Comparison of ENCODE assay signal across 1 cellular context in the genomic region with DNA sequence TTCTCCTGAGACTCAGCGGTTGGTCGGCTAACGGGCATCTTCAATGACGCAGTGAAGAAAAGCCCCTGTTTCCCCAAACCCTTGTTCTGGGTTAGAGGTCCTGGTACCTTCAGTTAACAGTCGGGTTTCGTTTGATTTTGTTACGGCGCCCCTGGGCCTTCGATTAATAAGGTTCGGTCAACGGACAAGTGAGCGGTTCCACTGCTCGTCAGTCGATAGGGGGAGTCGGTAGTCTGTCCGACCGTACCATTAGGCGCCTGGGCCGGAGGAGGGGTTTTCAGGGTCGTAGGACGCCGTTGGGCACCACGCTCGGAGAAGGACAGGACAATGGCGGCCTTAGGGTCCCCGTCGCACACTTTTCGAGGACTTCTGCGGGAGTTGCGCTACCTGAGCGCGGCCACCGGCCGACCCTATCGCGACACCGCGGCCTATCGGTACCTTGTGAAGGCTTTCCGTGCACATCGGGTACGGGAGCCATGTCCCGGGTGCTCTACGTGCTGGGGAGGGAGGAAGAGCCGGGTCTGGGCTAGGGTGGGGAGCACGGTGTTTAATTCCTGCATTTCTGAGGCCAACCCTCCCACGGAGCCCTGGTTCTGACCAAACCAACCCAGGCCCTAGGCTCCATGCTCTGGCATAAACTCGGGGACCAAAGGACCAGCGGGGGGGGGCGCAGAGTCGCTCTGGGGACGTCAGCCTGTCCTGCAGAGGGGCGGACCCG.
TF ChIP-seq lines count a peak whose summit lies in the region.

A gene with protein sequence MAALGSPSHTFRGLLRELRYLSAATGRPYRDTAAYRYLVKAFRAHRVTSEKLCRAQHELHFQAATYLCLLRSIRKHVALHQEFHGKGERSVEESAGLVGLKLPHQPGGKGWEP (plus strand): TSS at position 280 of the 718 bp plus-strand sequence. CDS start 48 bp downstream, at position 328.

TF ChIP-seq in HepG2, 621 proteins besides CTCF, POLR2A, EP300 and RAD21 (continued from another document and continues in another):
- TF ChIP-seq MYC (CRISPR knock-in tag; IDR thresholded peaks at IDR 0.05; ENCODE audit: borderline replicate concordance) (peak; percentile 80), ZNF816 (CRISPR knock-in tag; IDR thresholded peaks at IDR 0.05; ENCODE audit: borderline replicate concordance) (0 out of 2 replicates have a peak, but pooled peaks have one; percentile 63), RXRA (CRISPR knock-in tag; IDR thresholded peaks at IDR 0.05) (peak; percentile 56; the same call in 1 of the 2 replicates), ZC3H4 (CRISPR knock-in tag; IDR thresholded peaks at IDR 0.05; ENCODE audit: borderline replicate concordance) (peak; percentile 61), HES4 (CRISPR knock-in tag; IDR thresholded peaks at IDR 0.05; ENCODE audit: borderline replicate concordance) (0 out of 2 replicates have a peak, but pooled peaks have one; percentile 19), ZNF496 (CRISPR knock-in tag; IDR thresholded peaks at IDR 0.05; ENCODE audit: insufficient replicate concordance) (no peak), THAP11 (CRISPR knock-in tag; IDR thresholded peaks at IDR 0.05) (peak; percentile 66; the same call in 1 of the 2 replicates), IRX3 (CRISPR knock-in tag; IDR thresholded peaks at IDR 0.05; ENCODE audit: borderline replicate concordance, low read depth) (peak; percentile 31; the same call in 1 of the 2 replicates), MIXL1 (CRISPR knock-in tag; IDR thresholded peaks at IDR 0.05) (0 out of 2 replicates have a peak, but pooled peaks have one; percentile 11), KAT8 (CRISPR knock-in tag; IDR thresholded peaks at IDR 0.05) (peak; percentile 74; the same call in 1 of the 2 replicates), ZNF598 (CRISPR knock-in tag; IDR thresholded peaks at IDR 0.05; ENCODE audit: borderline replicate concordance) (peak; percentile 47; the same call in 1 of the 2 replicates), SP4 (CRISPR knock-in tag; IDR thresholded peaks at IDR 0.05) (peak; percentile 70), ZNF839 (CRISPR knock-in tag; IDR thresholded peaks at IDR 0.05; ENCODE audit: borderline replicate concordance) (0 out of 2 replicates have a peak, but pooled peaks have one; percentile 73), SRSF1 (optimal IDR thresholded peaks at IDR 0.05; ENCODE audit: low read depth, low read length) (peak; percentile 96), IKZF1 (IDR thresholded peaks at IDR 0.05) (no peak), ATF7 (IDR thresholded peaks at IDR 0.05) (peak; percentile 57), ATF7 (CRISPR knock-in tag; IDR thresholded peaks at IDR 0.05) (no peak; the same call in 1 of the 2 replicates), ZNF260 (CRISPR knock-in tag; IDR thresholded peaks at IDR 0.05; ENCODE audit: borderline replicate concordance, low read depth) (0 out of 2 replicates have a peak, but pooled peaks have one; percentile 64), SRF (IDR thresholded peaks at IDR 0.05; ENCODE audit: low read depth, low read length) (0 out of 2 replicates have a peak, but pooled peaks have one; percentile 4), AGO1 (IDR thresholded peaks at IDR 0.05; ENCODE audit: low read depth, low read length, poor library complexity, severe bottlenecking) (peak; percentile 31), RBM39 (IDR thresholded peaks at IDR 0.05; ENCODE audit: low read depth, low read length, poor library complexity, severe bottlenecking) (peak; percentile 87), PAF1 (CRISPR knock-in tag; IDR thresholded peaks at IDR 0.05) (no peak)
- TF ChIP-seq, protein P1, sequence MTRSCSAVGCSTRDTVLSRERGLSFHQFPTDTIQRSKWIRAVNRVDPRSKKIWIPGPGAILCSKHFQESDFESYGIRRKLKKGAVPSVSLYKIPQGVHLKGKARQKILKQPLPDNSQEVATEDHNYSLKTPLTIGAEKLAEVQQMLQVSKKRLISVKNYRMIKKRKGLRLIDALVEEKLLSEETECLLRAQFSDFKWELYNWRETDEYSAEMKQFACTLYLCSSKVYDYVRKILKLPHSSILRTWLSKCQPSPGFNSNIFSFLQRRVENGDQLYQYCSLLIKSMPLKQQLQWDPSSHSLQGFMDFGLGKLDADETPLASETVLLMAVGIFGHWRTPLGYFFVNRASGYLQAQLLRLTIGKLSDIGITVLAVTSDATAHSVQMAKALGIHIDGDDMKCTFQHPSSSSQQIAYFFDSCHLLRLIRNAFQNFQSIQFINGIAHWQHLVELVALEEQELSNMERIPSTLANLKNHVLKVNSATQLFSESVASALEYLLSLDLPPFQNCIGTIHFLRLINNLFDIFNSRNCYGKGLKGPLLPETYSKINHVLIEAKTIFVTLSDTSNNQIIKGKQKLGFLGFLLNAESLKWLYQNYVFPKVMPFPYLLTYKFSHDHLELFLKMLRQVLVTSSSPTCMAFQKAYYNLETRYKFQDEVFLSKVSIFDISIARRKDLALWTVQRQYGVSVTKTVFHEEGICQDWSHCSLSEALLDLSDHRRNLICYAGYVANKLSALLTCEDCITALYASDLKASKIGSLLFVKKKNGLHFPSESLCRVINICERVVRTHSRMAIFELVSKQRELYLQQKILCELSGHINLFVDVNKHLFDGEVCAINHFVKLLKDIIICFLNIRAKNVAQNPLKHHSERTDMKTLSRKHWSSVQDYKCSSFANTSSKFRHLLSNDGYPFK (CRISPR knock-in tag; IDR thresholded peaks at IDR 0.05; ENCODE audit: borderline replicate concordance), result peak; percentile 93
- TF ChIP-seq, protein P2, sequence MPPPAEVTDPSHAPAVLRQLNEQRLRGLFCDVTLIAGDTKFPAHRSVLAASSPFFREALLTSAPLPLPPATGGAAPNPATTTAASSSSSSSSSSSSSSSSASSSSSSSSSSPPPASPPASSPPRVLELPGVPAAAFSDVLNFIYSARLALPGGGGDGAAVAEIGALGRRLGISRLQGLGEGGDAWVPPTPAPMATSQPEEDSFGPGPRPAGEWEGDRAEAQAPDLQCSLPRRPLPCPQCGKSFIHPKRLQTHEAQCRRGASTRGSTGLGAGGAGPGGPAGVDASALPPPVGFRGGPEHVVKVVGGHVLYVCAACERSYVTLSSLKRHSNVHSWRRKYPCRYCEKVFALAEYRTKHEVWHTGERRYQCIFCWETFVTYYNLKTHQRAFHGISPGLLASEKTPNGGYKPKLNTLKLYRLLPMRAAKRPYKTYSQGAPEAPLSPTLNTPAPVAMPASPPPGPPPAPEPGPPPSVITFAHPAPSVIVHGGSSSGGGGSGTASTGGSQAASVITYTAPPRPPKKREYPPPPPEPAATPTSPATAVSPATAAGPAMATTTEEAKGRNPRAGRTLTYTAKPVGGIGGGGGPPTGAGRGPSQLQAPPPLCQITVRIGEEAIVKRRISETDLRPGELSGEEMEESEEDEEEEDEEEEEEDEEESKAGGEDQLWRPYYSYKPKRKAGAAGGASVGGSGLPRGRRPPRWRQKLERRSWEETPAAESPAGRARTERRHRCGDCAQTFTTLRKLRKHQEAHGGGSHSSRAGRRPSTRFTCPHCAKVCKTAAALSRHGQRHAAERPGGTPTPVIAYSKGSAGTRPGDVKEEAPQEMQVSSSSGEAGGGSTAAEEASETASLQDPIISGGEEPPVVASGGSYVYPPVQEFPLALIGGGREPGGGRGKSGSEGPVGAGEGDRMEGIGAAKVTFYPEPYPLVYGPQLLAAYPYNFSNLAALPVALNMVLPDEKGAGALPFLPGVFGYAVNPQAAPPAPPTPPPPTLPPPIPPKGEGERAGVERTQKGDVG (CRISPR knock-in tag; IDR thresholded peaks at IDR 0.05; ENCODE audit: borderline replicate concordance), result peak; percentile 87; the same call in 1 of the 2 replicates
- TF ChIP-seq, protein P3, sequence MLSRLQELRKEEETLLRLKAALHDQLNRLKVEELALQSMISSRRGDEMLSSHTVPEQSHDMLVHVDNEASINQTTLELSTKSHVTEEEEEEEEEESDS (CRISPR knock-in tag; IDR thresholded peaks at IDR 0.05; ENCODE audit: borderline replicate concordance), result 0 out of 2 replicates have a peak, but pooled peaks have one; percentile 1
- TF ChIP-seq, protein P4, sequence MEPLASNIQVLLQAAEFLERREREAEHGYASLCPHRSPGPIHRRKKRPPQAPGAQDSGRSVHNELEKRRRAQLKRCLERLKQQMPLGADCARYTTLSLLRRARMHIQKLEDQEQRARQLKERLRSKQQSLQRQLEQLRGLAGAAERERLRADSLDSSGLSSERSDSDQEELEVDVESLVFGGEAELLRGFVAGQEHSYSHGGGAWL (CRISPR knock-in tag; IDR thresholded peaks at IDR 0.05), result peak; percentile 17; the same call in 1 of the 2 replicates
- TF ChIP-seq, protein P5, sequence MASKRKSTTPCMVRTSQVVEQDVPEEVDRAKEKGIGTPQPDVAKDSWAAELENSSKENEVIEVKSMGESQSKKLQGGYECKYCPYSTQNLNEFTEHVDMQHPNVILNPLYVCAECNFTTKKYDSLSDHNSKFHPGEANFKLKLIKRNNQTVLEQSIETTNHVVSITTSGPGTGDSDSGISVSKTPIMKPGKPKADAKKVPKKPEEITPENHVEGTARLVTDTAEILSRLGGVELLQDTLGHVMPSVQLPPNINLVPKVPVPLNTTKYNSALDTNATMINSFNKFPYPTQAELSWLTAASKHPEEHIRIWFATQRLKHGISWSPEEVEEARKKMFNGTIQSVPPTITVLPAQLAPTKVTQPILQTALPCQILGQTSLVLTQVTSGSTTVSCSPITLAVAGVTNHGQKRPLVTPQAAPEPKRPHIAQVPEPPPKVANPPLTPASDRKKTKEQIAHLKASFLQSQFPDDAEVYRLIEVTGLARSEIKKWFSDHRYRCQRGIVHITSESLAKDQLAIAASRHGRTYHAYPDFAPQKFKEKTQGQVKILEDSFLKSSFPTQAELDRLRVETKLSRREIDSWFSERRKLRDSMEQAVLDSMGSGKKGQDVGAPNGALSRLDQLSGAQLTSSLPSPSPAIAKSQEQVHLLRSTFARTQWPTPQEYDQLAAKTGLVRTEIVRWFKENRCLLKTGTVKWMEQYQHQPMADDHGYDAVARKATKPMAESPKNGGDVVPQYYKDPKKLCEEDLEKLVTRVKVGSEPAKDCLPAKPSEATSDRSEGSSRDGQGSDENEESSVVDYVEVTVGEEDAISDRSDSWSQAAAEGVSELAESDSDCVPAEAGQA (IDR thresholded peaks at IDR 0.05; ENCODE audit: low read depth), result peak; percentile 57; the same call in 1 of the 2 replicates
- TF ChIP-seq, protein P5 (CRISPR knock-in tag; IDR thresholded peaks at IDR 0.05; ENCODE audit: borderline replicate concordance), result no peak
- TF ChIP-seq, protein P6, sequence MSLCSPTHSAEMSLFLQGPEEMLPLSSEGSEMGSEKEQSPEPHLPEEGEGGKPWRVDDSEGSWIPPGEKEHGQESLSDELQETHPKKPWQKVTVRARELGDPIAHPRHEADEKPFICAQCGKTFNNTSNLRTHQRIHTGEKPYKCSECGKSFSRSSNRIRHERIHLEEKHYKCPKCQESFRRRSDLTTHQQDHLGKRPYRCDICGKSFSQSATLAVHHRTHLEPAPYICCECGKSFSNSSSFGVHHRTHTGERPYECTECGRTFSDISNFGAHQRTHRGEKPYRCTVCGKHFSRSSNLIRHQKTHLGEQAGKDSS (CRISPR knock-in tag; IDR thresholded peaks at IDR 0.05; ENCODE audit: borderline replicate concordance, low read depth), result peak; percentile 55; the same call in 1 of the 2 replicates
- TF ChIP-seq, protein P7, sequence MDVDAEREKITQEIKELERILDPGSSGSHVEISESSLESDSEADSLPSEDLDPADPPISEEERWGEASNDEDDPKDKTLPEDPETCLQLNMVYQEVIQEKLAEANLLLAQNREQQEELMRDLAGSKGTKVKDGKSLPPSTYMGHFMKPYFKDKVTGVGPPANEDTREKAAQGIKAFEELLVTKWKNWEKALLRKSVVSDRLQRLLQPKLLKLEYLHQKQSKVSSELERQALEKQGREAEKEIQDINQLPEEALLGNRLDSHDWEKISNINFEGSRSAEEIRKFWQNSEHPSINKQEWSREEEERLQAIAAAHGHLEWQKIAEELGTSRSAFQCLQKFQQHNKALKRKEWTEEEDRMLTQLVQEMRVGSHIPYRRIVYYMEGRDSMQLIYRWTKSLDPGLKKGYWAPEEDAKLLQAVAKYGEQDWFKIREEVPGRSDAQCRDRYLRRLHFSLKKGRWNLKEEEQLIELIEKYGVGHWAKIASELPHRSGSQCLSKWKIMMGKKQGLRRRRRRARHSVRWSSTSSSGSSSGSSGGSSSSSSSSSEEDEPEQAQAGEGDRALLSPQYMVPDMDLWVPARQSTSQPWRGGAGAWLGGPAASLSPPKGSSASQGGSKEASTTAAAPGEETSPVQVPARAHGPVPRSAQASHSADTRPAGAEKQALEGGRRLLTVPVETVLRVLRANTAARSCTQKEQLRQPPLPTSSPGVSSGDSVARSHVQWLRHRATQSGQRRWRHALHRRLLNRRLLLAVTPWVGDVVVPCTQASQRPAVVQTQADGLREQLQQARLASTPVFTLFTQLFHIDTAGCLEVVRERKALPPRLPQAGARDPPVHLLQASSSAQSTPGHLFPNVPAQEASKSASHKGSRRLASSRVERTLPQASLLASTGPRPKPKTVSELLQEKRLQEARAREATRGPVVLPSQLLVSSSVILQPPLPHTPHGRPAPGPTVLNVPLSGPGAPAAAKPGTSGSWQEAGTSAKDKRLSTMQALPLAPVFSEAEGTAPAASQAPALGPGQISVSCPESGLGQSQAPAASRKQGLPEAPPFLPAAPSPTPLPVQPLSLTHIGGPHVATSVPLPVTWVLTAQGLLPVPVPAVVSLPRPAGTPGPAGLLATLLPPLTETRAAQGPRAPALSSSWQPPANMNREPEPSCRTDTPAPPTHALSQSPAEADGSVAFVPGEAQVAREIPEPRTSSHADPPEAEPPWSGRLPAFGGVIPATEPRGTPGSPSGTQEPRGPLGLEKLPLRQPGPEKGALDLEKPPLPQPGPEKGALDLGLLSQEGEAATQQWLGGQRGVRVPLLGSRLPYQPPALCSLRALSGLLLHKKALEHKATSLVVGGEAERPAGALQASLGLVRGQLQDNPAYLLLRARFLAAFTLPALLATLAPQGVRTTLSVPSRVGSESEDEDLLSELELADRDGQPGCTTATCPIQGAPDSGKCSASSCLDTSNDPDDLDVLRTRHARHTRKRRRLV (CRISPR knock-in tag; IDR thresholded peaks at IDR 0.05), result no peak
- TF ChIP-seq, protein P8, sequence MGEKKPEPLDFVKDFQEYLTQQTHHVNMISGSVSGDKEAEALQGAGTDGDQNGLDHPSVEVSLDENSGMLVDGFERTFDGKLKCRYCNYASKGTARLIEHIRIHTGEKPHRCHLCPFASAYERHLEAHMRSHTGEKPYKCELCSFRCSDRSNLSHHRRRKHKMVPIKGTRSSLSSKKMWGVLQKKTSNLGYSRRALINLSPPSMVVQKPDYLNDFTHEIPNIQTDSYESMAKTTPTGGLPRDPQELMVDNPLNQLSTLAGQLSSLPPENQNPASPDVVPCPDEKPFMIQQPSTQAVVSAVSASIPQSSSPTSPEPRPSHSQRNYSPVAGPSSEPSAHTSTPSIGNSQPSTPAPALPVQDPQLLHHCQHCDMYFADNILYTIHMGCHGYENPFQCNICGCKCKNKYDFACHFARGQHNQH (CRISPR knock-in tag; IDR thresholded peaks at IDR 0.05), result peak; percentile 68
